In the genomic region with DNA sequence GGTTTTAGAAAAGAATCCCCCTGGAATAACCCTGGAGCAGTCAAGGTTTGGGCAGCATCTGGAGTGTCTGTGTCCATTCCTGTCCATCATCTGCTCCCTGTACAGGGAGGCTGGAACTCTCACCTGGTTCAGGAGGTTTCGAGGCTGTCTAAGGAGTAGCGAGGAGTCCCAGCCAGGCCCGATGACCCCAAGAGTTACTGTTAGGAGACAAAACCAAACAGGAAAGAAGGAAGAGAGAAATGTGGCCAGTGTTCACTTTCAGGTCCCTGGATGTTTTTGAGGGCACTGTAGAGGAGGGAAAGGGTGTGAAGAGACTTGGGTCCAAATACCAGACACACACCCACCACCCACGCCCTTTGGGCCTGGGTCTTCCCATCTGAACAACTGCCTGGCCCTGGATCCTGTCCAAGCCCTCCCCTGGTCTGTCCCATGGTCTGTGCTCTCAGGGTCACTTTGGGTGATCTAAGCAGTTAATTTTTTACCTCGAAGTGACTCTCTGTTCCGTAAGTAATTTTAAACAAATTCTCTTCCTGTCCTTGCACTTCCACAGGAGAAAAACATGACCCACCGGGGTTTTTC, we compare ENCODE assay signal across 1 cellular context.
TF ChIP-seq lines count a peak whose summit lies in the region.

No MANE protein-coding gene starts in this region.

TF ChIP-seq in HepG2, 621 proteins besides CTCF, POLR2A, EP300 and RAD21 (continued from another document and continues in another):
- TF ChIP-seq, protein P1, sequence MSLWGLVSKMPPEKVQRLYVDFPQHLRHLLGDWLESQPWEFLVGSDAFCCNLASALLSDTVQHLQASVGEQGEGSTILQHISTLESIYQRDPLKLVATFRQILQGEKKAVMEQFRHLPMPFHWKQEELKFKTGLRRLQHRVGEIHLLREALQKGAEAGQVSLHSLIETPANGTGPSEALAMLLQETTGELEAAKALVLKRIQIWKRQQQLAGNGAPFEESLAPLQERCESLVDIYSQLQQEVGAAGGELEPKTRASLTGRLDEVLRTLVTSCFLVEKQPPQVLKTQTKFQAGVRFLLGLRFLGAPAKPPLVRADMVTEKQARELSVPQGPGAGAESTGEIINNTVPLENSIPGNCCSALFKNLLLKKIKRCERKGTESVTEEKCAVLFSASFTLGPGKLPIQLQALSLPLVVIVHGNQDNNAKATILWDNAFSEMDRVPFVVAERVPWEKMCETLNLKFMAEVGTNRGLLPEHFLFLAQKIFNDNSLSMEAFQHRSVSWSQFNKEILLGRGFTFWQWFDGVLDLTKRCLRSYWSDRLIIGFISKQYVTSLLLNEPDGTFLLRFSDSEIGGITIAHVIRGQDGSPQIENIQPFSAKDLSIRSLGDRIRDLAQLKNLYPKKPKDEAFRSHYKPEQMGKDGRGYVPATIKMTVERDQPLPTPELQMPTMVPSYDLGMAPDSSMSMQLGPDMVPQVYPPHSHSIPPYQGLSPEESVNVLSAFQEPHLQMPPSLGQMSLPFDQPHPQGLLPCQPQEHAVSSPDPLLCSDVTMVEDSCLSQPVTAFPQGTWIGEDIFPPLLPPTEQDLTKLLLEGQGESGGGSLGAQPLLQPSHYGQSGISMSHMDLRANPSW (CRISPR knock-in tag; IDR thresholded peaks at IDR 0.05; ENCODE audit: borderline replicate concordance) = no peak
- TF ChIP-seq SP1 (IDR thresholded peaks at IDR 0.05) = no peak
- TF ChIP-seq SP1 (CRISPR knock-in tag; IDR thresholded peaks at IDR 0.05) = no peak
- TF ChIP-seq RCOR2 (CRISPR knock-in tag; IDR thresholded peaks at IDR 0.05) = no peak
- TF ChIP-seq, protein P2, sequence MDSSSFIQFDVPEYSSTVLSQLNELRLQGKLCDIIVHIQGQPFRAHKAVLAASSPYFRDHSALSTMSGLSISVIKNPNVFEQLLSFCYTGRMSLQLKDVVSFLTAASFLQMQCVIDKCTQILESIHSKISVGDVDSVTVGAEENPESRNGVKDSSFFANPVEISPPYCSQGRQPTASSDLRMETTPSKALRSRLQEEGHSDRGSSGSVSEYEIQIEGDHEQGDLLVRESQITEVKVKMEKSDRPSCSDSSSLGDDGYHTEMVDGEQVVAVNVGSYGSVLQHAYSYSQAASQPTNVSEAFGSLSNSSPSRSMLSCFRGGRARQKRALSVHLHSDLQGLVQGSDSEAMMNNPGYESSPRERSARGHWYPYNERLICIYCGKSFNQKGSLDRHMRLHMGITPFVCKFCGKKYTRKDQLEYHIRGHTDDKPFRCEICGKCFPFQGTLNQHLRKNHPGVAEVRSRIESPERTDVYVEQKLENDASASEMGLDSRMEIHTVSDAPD (CRISPR knock-in tag; IDR thresholded peaks at IDR 0.05) = no peak
- no peak for TF ChIP-seq NCOA5 (CRISPR knock-in tag; IDR thresholded peaks at IDR 0.05)
- no peak for TF ChIP-seq JUND (CRISPR knock-in tag; IDR thresholded peaks at IDR 0.05)
- TF ChIP-seq SMAD1 (CRISPR knock-in tag; IDR thresholded peaks at IDR 0.05; ENCODE audit: borderline replicate concordance, low read depth) = no peak
- TF ChIP-seq, protein P3, sequence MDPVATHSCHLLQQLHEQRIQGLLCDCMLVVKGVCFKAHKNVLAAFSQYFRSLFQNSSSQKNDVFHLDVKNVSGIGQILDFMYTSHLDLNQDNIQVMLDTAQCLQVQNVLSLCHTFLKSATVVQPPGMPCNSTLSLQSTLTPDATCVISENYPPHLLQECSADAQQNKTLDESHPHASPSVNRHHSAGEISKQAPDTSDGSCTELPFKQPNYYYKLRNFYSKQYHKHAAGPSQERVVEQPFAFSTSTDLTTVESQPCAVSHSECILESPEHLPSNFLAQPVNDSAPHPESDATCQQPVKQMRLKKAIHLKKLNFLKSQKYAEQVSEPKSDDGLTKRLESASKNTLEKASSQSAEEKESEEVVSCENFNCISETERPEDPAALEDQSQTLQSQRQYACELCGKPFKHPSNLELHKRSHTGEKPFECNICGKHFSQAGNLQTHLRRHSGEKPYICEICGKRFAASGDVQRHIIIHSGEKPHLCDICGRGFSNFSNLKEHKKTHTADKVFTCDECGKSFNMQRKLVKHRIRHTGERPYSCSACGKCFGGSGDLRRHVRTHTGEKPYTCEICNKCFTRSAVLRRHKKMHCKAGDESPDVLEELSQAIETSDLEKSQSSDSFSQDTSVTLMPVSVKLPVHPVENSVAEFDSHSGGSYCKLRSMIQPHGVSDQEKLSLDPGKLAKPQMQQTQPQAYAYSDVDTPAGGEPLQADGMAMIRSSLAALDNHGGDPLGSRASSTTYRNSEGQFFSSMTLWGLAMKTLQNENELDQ (CRISPR knock-in tag; IDR thresholded peaks at IDR 0.05; ENCODE audit: borderline replicate concordance) = no peak
- TF ChIP-seq FOXO1 (CRISPR knock-in tag; IDR thresholded peaks at IDR 0.05) = no peak; the same call in 1 of the 2 replicates
- TF ChIP-seq ZNF557 (CRISPR knock-in tag; IDR thresholded peaks at IDR 0.05) = no peak
- TF ChIP-seq, protein P4, sequence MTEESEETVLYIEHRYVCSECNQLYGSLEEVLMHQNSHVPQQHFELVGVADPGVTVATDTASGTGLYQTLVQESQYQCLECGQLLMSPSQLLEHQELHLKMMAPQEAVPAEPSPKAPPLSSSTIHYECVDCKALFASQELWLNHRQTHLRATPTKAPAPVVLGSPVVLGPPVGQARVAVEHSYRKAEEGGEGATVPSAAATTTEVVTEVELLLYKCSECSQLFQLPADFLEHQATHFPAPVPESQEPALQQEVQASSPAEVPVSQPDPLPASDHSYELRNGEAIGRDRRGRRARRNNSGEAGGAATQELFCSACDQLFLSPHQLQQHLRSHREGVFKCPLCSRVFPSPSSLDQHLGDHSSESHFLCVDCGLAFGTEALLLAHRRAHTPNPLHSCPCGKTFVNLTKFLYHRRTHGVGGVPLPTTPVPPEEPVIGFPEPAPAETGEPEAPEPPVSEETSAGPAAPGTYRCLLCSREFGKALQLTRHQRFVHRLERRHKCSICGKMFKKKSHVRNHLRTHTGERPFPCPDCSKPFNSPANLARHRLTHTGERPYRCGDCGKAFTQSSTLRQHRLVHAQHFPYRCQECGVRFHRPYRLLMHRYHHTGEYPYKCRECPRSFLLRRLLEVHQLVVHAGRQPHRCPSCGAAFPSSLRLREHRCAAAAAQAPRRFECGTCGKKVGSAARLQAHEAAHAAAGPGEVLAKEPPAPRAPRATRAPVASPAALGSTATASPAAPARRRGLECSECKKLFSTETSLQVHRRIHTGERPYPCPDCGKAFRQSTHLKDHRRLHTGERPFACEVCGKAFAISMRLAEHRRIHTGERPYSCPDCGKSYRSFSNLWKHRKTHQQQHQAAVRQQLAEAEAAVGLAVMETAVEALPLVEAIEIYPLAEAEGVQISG (CRISPR knock-in tag; IDR thresholded peaks at IDR 0.05) = peak; percentile 36; the same call in 1 of the 2 replicates
- TF ChIP-seq SCMH1 (CRISPR knock-in tag; IDR thresholded peaks at IDR 0.05; ENCODE audit: borderline replicate concordance) = no peak
- TF ChIP-seq NFIC (IDR thresholded peaks at IDR 0.05; ENCODE audit: low read length) = peak; percentile 73; the same call in 1 of the 2 replicates
- no peak for TF ChIP-seq BORCS8-MEF2B (CRISPR knock-in tag; IDR thresholded peaks at IDR 0.05)
- TF ChIP-seq SRF (IDR thresholded peaks at IDR 0.05; ENCODE audit: low read depth, low read length) = no peak
- no peak for TF ChIP-seq SMARCC2 (IDR thresholded peaks at IDR 0.05)
- no peak for TF ChIP-seq ZNF225 (CRISPR knock-in tag; IDR thresholded peaks at IDR 0.05)
- TF ChIP-seq ZNF629 (CRISPR knock-in tag; conservative IDR thresholded peaks at IDR 0.05) = no peak
- TF ChIP-seq HES4 (CRISPR knock-in tag; IDR thresholded peaks at IDR 0.05; ENCODE audit: borderline replicate concordance) = no peak
- TF ChIP-seq CBFB (CRISPR knock-in tag; IDR thresholded peaks at IDR 0.05) = no peak
- TF ChIP-seq, protein P5, sequence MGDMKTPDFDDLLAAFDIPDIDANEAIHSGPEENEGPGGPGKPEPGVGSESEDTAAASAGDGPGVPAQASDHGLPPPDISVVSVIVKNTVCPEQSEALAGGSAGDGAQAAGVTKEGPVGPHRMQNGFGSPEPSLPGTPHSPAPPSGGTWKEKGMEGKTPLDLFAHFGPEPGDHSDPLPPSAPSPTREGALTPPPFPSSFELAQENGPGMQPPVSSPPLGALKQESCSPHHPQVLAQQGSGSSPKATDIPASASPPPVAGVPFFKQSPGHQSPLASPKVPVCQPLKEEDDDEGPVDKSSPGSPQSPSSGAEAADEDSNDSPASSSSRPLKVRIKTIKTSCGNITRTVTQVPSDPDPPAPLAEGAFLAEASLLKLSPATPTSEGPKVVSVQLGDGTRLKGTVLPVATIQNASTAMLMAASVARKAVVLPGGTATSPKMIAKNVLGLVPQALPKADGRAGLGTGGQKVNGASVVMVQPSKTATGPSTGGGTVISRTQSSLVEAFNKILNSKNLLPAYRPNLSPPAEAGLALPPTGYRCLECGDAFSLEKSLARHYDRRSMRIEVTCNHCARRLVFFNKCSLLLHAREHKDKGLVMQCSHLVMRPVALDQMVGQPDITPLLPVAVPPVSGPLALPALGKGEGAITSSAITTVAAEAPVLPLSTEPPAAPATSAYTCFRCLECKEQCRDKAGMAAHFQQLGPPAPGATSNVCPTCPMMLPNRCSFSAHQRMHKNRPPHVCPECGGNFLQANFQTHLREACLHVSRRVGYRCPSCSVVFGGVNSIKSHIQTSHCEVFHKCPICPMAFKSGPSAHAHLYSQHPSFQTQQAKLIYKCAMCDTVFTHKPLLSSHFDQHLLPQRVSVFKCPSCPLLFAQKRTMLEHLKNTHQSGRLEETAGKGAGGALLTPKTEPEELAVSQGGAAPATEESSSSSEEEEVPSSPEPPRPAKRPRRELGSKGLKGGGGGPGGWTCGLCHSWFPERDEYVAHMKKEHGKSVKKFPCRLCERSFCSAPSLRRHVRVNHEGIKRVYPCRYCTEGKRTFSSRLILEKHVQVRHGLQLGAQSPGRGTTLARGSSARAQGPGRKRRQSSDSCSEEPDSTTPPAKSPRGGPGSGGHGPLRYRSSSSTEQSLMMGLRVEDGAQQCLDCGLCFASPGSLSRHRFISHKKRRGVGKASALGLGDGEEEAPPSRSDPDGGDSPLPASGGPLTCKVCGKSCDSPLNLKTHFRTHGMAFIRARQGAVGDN (CRISPR knock-in tag; IDR thresholded peaks at IDR 0.05) = peak; percentile 26
- TF ChIP-seq HDAC1 (CRISPR knock-in tag; IDR thresholded peaks at IDR 0.05) = no peak
- TF ChIP-seq, protein P6, sequence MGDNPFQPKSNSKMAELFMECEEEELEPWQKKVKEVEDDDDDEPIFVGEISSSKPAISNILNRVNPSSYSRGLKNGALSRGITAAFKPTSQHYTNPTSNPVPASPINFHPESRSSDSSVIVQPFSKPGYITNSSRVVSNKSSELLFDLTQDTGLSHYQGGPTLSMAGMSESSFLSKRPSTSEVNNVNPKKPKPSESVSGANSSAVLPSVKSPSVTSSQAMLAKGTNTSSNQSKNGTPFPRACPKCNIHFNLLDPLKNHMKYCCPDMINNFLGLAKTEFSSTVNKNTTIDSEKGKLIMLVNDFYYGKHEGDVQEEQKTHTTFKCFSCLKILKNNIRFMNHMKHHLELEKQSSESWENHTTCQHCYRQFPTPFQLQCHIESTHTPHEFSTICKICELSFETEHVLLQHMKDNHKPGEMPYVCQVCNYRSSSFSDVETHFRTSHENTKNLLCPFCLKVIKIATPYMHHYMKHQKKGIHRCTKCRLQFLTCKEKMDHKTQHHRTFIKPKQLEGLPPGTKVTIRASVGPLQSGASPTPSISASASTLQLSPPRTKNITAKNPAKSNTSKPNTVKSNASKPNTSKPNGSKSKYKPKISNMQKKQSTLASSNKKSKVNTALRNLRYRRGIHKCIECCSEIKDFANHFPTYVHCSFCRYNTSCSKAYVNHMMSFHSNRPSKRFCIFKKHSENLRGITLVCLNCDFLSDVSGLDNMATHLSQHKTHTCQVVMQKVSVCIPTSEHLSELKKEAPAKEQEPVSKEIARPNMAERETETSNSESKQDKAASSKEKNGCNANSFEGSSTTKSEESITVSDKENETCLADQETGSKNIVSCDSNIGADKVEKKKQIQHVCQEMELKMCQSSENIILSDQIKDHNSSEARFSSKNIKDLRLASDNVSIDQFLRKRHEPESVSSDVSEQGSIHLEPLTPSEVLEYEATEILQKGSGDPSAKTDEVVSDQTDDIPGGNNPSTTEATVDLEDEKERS (CRISPR knock-in tag; IDR thresholded peaks at IDR 0.05) = no peak
- no peak for TF ChIP-seq ZNF564 (CRISPR knock-in tag; IDR thresholded peaks at IDR 0.05)
- TF ChIP-seq ZKSCAN5 (CRISPR knock-in tag; IDR thresholded peaks at IDR 0.05) = no peak
- TF ChIP-seq, protein P7, sequence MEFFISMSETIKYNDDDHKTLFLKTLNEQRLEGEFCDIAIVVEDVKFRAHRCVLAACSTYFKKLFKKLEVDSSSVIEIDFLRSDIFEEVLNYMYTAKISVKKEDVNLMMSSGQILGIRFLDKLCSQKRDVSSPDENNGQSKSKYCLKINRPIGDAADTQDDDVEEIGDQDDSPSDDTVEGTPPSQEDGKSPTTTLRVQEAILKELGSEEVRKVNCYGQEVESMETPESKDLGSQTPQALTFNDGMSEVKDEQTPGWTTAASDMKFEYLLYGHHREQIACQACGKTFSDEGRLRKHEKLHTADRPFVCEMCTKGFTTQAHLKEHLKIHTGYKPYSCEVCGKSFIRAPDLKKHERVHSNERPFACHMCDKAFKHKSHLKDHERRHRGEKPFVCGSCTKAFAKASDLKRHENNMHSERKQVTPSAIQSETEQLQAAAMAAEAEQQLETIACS (CRISPR knock-in tag; IDR thresholded peaks at IDR 0.05) = no peak
- no peak for TF ChIP-seq ZNF367 (CRISPR knock-in tag; IDR thresholded peaks at IDR 0.05; ENCODE audit: borderline replicate concordance)
- peak; percentile 36; the same call in 1 of the 2 replicates for TF ChIP-seq ISL2 (CRISPR knock-in tag; IDR thresholded peaks at IDR 0.05)
- TF ChIP-seq ZNF605 (CRISPR knock-in tag; IDR thresholded peaks at IDR 0.05) = peak; percentile 54; the same call in 1 of the 2 replicates
- TF ChIP-seq ZMYM3 (CRISPR knock-in tag; IDR thresholded peaks at IDR 0.05) = no peak
- 0 out of 2 replicates have a peak, but pooled peaks have one; percentile 7 for TF ChIP-seq TCF7 (IDR thresholded peaks at IDR 0.05; ENCODE audit: low read depth)
- TF ChIP-seq ZNF619 (CRISPR knock-in tag; IDR thresholded peaks at IDR 0.05) = no peak
- TF ChIP-seq NFYC (CRISPR knock-in tag; IDR thresholded peaks at IDR 0.05) = no peak
- TF ChIP-seq ZNF232 (CRISPR knock-in tag; IDR thresholded peaks at IDR 0.05; ENCODE audit: borderline replicate concordance) = no peak
- TF ChIP-seq, protein P8, sequence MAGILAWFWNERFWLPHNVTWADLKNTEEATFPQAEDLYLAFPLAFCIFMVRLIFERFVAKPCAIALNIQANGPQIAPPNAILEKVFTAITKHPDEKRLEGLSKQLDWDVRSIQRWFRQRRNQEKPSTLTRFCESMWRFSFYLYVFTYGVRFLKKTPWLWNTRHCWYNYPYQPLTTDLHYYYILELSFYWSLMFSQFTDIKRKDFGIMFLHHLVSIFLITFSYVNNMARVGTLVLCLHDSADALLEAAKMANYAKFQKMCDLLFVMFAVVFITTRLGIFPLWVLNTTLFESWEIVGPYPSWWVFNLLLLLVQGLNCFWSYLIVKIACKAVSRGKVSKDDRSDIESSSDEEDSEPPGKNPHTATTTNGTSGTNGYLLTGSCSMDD (CRISPR knock-in tag; IDR thresholded peaks at IDR 0.05) = no peak
- TF ChIP-seq, protein P9, sequence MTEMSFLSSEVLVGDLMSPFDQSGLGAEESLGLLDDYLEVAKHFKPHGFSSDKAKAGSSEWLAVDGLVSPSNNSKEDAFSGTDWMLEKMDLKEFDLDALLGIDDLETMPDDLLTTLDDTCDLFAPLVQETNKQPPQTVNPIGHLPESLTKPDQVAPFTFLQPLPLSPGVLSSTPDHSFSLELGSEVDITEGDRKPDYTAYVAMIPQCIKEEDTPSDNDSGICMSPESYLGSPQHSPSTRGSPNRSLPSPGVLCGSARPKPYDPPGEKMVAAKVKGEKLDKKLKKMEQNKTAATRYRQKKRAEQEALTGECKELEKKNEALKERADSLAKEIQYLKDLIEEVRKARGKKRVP (CRISPR knock-in tag; IDR thresholded peaks at IDR 0.05) = no peak
- TF ChIP-seq CREB1 (IDR thresholded peaks at IDR 0.05) = no peak
- TF ChIP-seq CREB1 (CRISPR knock-in tag; IDR thresholded peaks at IDR 0.05) = no peak
- TF ChIP-seq ARNT (IDR thresholded peaks at IDR 0.05) = no peak
- TF ChIP-seq ZNF431 (CRISPR knock-in tag; IDR thresholded peaks at IDR 0.05; ENCODE audit: borderline replicate concordance, low read depth) = no peak
